Comparison of ENCODE assay signal across 1 cellular context in genomic region chr11:65988791-65989592, GRCh38.
TF ChIP-seq lines count a peak whose summit lies in the region.

No MANE protein-coding gene starts in this region.

TF ChIP-seq in K562, 482 proteins besides CTCF, POLR2A, EP300 and RAD21 (continued from another document):
- TF ChIP-seq E2F4 (CRISPR knock-in tag; IDR thresholded peaks at IDR 0.05; ENCODE audit: low read depth) (no peak), MITF (IDR thresholded peaks at IDR 0.05) (no peak), PTBP1 (IDR thresholded peaks at IDR 0.05; ENCODE audit: low read depth, low read length) (no peak), ZNF217 (CRISPR knock-in tag; IDR thresholded peaks at IDR 0.05) (no peak), TAF15 (IDR thresholded peaks at IDR 0.05; ENCODE audit: low read depth, low read length) (no peak), BMI1 (IDR thresholded peaks at IDR 0.05; ENCODE audit: low read length) (no peak), ETS2 (tag; IDR thresholded peaks at IDR 0.05; ENCODE audit: borderline replicate concordance, poor library complexity, severe bottlenecking) (no peak), SMARCC2 (IDR thresholded peaks at IDR 0.05; ENCODE audit: low read depth) (no peak), HDAC2 (IDR thresholded peaks at IDR 0.05) (no peak), TAL1 (IDR thresholded peaks at IDR 0.05) (no peak), ZNF511 (CRISPR knock-in tag; IDR thresholded peaks at IDR 0.05) (no peak), RBM15 (IDR thresholded peaks at IDR 0.05; ENCODE audit: insufficient read depth, low read length) (no peak), KDM5B (IDR thresholded peaks at IDR 0.05; ENCODE audit: insufficient replicate concordance, low read depth, low read length) (no peak), ZNF239 (CRISPR knock-in tag; IDR thresholded peaks at IDR 0.05) (no peak), ZNF407 (IDR thresholded peaks at IDR 0.05; ENCODE audit: low read depth) (no peak), GTF2A2 (tag; IDR thresholded peaks at IDR 0.05) (no peak), ARID4B (CRISPR knock-in tag; IDR thresholded peaks at IDR 0.05) (no peak), GTF2F1 (IDR thresholded peaks at IDR 0.05; ENCODE audit: low read depth, low read length) (no peak), CLOCK (CRISPR knock-in tag; IDR thresholded peaks at IDR 0.05; ENCODE audit: borderline replicate concordance) (no peak), ADNP (tag; IDR thresholded peaks at IDR 0.05) (no peak), CTBP1 (IDR thresholded peaks at IDR 0.05; ENCODE audit: borderline replicate concordance) (peak; percentile 73; the same call in 1 of the 2 replicates), ZNF124 (CRISPR knock-in tag; IDR thresholded peaks at IDR 0.05) (no peak), GABPB1 (CRISPR knock-in tag; IDR thresholded peaks at IDR 0.05) (peak; percentile 55; the same call in 1 of the 2 replicates), ZNF398 (CRISPR knock-in tag; IDR thresholded peaks at IDR 0.05) (no peak), HSF4 (CRISPR knock-in tag; IDR thresholded peaks at IDR 0.05; ENCODE audit: borderline replicate concordance) (no peak), CC2D1A (IDR thresholded peaks at IDR 0.05) (peak; percentile 94), SAFB (IDR thresholded peaks at IDR 0.05; ENCODE audit: borderline replicate concordance, low read depth, low read length) (no peak), DLX4 (CRISPR knock-in tag; IDR thresholded peaks at IDR 0.05) (no peak)
